13 cellular contexts compared by ENCODE assay signal in genomic region chr12:1692895-1693294, GRCh38. TPM values are rescaled to one million over a fixed set of nuclear protein-coding genes. Genes with fewer than 3 reads are reported as not detected.
A peak's percentile ranks its signal among the peaks of the same experiment; 100 is the strongest.
DNase-seq lines count a peak whose midpoint lies in the region; ATAC-seq and TF ChIP-seq lines count a peak whose summit lies in the region.
"Had no signal": no experiment of that assay in that cellular context is flagged by ENCODE, and none has a peak within 500 bp of the region (broad histone marks: within the 10 kb centered on the region; RNA-seq: fewer than 3 reads in every experiment).

No MANE protein-coding gene starts in this region.

- no peak for DNase-seq in CD4-positive, CD25-positive, alpha-beta regulatory T cell
- no peak for DNase-seq in GM23338 (ENCODE audit: low spot score)
- peak; percentile 41 for DNase-seq in SKM-1 treated with dmso at 0.1 percent for 144 hours (lab: John Stamatoyannopoulos, UW; ENCODE audit: unreplicated experiment)
- DNase-seq in naive thymus-derived CD4-positive, alpha-beta T cell = no peak
- no peak for DNase-seq in head of caudate nucleus
- no peak for DNase-seq in tibial nerve (ENCODE audit: low spot score in 2 of 2)
- no peak for DNase-seq in kidney tubule cell (ENCODE audit: low spot score)
- DNase-seq in transverse colon = no peak
- DNase-seq: activated naive CD4-positive, alpha-beta T cell treated with anti-CD3 and anti-CD28 coated beads for 36 hours; DMS153; heart left ventricle; WERI-Rb-1 had no signal

- H3F3A ChIP-seq in GM23338 (replicated peaks; ENCODE audit: low read depth) = no peaks in the 10 kb centered on the region

- no peaks in the 10 kb centered on the region for H3K9me2 ChIP-seq in GM23338 (ENCODE audit: insufficient read depth)

- no peak overlapping the region for H3K4me3 ChIP-seq in CD4-positive, CD25-positive, alpha-beta regulatory T cell (ENCODE audit: low read depth, low read length)
- H3K4me3 ChIP-seq in GM23338 (peak overlapping the region; percentile 96; the same call in 1 of the 2 replicates), tibial nerve (peak overlapping the region in 2 of 4 donors; percentile 2 to 99), transverse colon (no peak overlapping the region)
- H3K4me3 ChIP-seq in naive thymus-derived CD4-positive, alpha-beta T cell (ENCODE audit: low read length) = no peak overlapping the region

- peaks cover 41 to 72% (median 54%) of the 10 kb centered on the region in 4 donors for H3K4me1 Mint-ChIP-seq in CD4-positive, CD25-positive, alpha-beta regulatory T cell
- H3K4me1 Mint-ChIP-seq in GM23338 = peaks cover 24% of the 10 kb centered on the region
- peaks cover 44 to 81% (median 75%) of the 10 kb centered on the region in 7 donors for H3K4me1 Mint-ChIP-seq in naive thymus-derived CD4-positive, alpha-beta T cell

- 71 to 78% methylated on average over 11 of the region's 11 CpGs for WGBS in tibial nerve, 2 donors
- 65 to 72% methylated on average over 8 to 11 of the region's 11 CpGs for WGBS in transverse colon (ENCODE audit: low coverage in 1 of 2), 2 donors

- H3K79me2 ChIP-seq in GM23338 (replicated peaks; ENCODE audit: insufficient read depth) = peaks cover 65% of the 10 kb centered on the region

- peak overlapping the region; percentile 75 to 98 (median 90) for H3K4me3 Mint-ChIP-seq in CD4-positive, CD25-positive, alpha-beta regulatory T cell
- H3K4me3 Mint-ChIP-seq in GM23338 = peak overlapping the region; percentile 28; the same call in 2 of the 3 replicates
- H3K4me3 Mint-ChIP-seq in naive thymus-derived CD4-positive, alpha-beta T cell = peak overlapping the region in 7 of 10 donors; percentile 29 to 98 (median 75)

- no peak for TF ChIP-seq POLR2A in tibial nerve (IDR thresholded peaks at IDR 0.05)
- no peak for TF ChIP-seq POLR2A in transverse colon (IDR thresholded peaks at IDR 0.05)

- H3K9me3 Mint-ChIP-seq in CD4-positive, CD25-positive, alpha-beta regulatory T cell = no peaks in the 10 kb centered on the region
- no peaks in the 10 kb centered on the region for H3K9me3 Mint-ChIP-seq in GM23338
- H3K9me3 Mint-ChIP-seq in naive thymus-derived CD4-positive, alpha-beta T cell = no peaks in the 10 kb centered on the region
- H3K9me3 Mint-ChIP-seq: activated naive CD4-positive, alpha-beta T cell treated with anti-CD3 and anti-CD28 coated beads for 36 hours had no signal

- no peaks in the 10 kb centered on the region for H3K36me3 Mint-ChIP-seq in CD4-positive, CD25-positive, alpha-beta regulatory T cell
- H3K36me3 Mint-ChIP-seq in GM23338 (ENCODE audit: low read depth) = peaks cover 10% of the 10 kb centered on the region
- H3K36me3 Mint-ChIP-seq in naive thymus-derived CD4-positive, alpha-beta T cell = peaks cover 0 to 10% (median 0%) of the 10 kb centered on the region in 5 donors

- no peaks in the 10 kb centered on the region for H3K27me3 Mint-ChIP-seq in CD4-positive, CD25-positive, alpha-beta regulatory T cell
- peaks cover 11% of the 10 kb centered on the region for H3K27me3 Mint-ChIP-seq in GM23338 (ENCODE audit: insufficient read depth, low read depth, poor library complexity)
- peaks cover 0 to 2% (median 0%) of the 10 kb centered on the region in 5 donors for H3K27me3 Mint-ChIP-seq in naive thymus-derived CD4-positive, alpha-beta T cell

- H3K4me1 ChIP-seq in CD4-positive, CD25-positive, alpha-beta regulatory T cell (ENCODE audit: control insufficient read depth, insufficient read depth, low read length, poor library complexity, severe bottlenecking) = peaks cover 33% of the 10 kb centered on the region
- H3K4me1 ChIP-seq in GM23338 (ENCODE audit: insufficient read depth) (peaks cover 9% of the 10 kb centered on the region), tibial nerve (peaks cover 0 to 63% (median 12%) of the 10 kb centered on the region in 4 donors), transverse colon (peaks cover 0 to 65% (median 28%) of the 10 kb centered on the region in 4 donors)
- peaks cover 7 to 9% of the 10 kb centered on the region in 2 donors for H3K4me1 ChIP-seq in naive thymus-derived CD4-positive, alpha-beta T cell (ENCODE audit: control insufficient read depth in 2 of 2, insufficient read depth in 2 of 2, low read length in 2 of 2)

- CTCF ChIA-PET in naive thymus-derived CD4-positive, alpha-beta T cell (lab: Charles Lee) = interaction anchor here (0.6 kb wide), 1 partner anchor 696 kb away, joined by 3 read pairs; no protein-coding TSS in a partner anchor

- intact Hi-C loops in naive thymus-derived CD4-positive, alpha-beta T cell (cut with micrococcal nuclease) = loop anchor here (5.0 kb wide), 4 partner anchors 34 to 1306 kb away; partner anchors contain the start of genes CCDC77 (in 1 of the 2), KDM5A (in 1 of the 2) and RAD52 (in 1 of the 2)
- intact Hi-C loops in head of caudate nucleus (cut with DNase I) (loop anchor here (5.0 kb wide), 2 partner anchors 41 to 99 kb away; no protein-coding TSS in a partner anchor), transverse colon (cut with DNase I; ENCODE audit: low total_unique reads) (loop anchor here (10.0 kb wide), 1 partner anchor 62 kb away; no protein-coding TSS in a partner anchor)

- no peak overlapping the region for H2AFZ ChIP-seq in GM23338

- no peaks in the 10 kb centered on the region for H3K27me3 ChIP-seq in CD4-positive, CD25-positive, alpha-beta regulatory T cell (ENCODE audit: control insufficient read depth, insufficient read depth, low read length)
- H3K27me3 ChIP-seq in GM23338 (ENCODE audit: insufficient read depth) (no peaks in the 10 kb centered on the region), tibial nerve (no peaks in the 10 kb centered on the region), transverse colon (no peaks in the 10 kb centered on the region)
- no peaks in the 10 kb centered on the region for H3K27me3 ChIP-seq in naive thymus-derived CD4-positive, alpha-beta T cell (ENCODE audit: control insufficient read depth in 2 of 2, insufficient read depth in 2 of 2, low read length in 2 of 2)
- H3K27me3 ChIP-seq: heart left ventricle had no signal

- peak overlapping the region in 2 of 3 donors; percentile 69 to 88 for H3K27ac Mint-ChIP-seq in CD4-positive, CD25-positive, alpha-beta regulatory T cell
- no peak overlapping the region for H3K27ac Mint-ChIP-seq in GM23338
- H3K27ac Mint-ChIP-seq in naive thymus-derived CD4-positive, alpha-beta T cell = peak overlapping the region in 2 of 9 donors; percentile 36 to 97
- H3K27ac Mint-ChIP-seq: activated naive CD4-positive, alpha-beta T cell treated with anti-CD3 and anti-CD28 coated beads for 36 hours had no signal

- H3K27ac ChIP-seq in CD4-positive, CD25-positive, alpha-beta regulatory T cell (ENCODE audit: insufficient read depth, low read length, poor library complexity, severe bottlenecking) = no peak overlapping the region
- H3K27ac ChIP-seq in GM23338 (ENCODE audit: low read depth) (no peak overlapping the region), tibial nerve (peak overlapping the region in 2 of 4 donors; percentile 98 to 99), transverse colon (peak overlapping the region in 1 of 4 donors; percentile 100)
- H3K27ac ChIP-seq in naive thymus-derived CD4-positive, alpha-beta T cell (ENCODE audit: low read depth, low read length) = no peak overlapping the region
- H3K27ac ChIP-seq: thoracic aorta, WERI-Rb-1 had no signal

- TF ChIP-seq EP300 in tibial nerve (IDR thresholded peaks at IDR 0.05) (peak in 1 of 2 donors; percentile 6), transverse colon (IDR thresholded peaks at IDR 0.05; ENCODE audit: low read depth) (no peak)

- in situ Hi-C loops in transverse colon (cut with MboI; ENCODE audit: low pct_ligation_motif_present in 1 of 4, low pct_unique_long_range_greater_than_20kb in 1 of 4, low sequenced_read_pairs in 3 of 4) = no loop called here

- no peaks in the 10 kb centered on the region for H3K9me3 ChIP-seq in CD4-positive, CD25-positive, alpha-beta regulatory T cell (ENCODE audit: control insufficient read depth in 2 of 2, low read length in 2 of 2)
- no peaks in the 10 kb centered on the region for H3K9me3 ChIP-seq in naive thymus-derived CD4-positive, alpha-beta T cell (ENCODE audit: control insufficient read depth in 2 of 3, low read length in 3 of 3)
- no peaks in the 10 kb centered on the region for H3K9me3 ChIP-seq in tibial nerve
- no peaks in the 10 kb centered on the region for H3K9me3 ChIP-seq in transverse colon
- H3K9me3 ChIP-seq: heart left ventricle, thoracic aorta had no signal

- no peaks in the 10 kb centered on the region for H3K36me3 ChIP-seq in CD4-positive, CD25-positive, alpha-beta regulatory T cell (ENCODE audit: control insufficient read depth, insufficient read depth, low read length)
- H3K36me3 ChIP-seq in GM23338 (ENCODE audit: insufficient read depth) (no peaks in the 10 kb centered on the region), tibial nerve (no peaks in the 10 kb centered on the region), transverse colon (no peaks in the 10 kb centered on the region)
- peaks cover 0 to 5% (median 0%) of the 10 kb centered on the region in 3 experiments for H3K36me3 ChIP-seq in naive thymus-derived CD4-positive, alpha-beta T cell (ENCODE audit: control insufficient read depth in 2 of 3, insufficient read depth in 3 of 3, low read length in 3 of 3)
- H3K36me3 ChIP-seq: thoracic aorta had no signal

- peak overlapping the region; percentile 85 for H3K4me2 ChIP-seq in GM23338

- no peak for ATAC-seq in CD4-positive, CD25-positive, alpha-beta regulatory T cell (ENCODE audit: low read depth in 2 of 2)
- no peak for ATAC-seq in GM23338
- no peak for ATAC-seq in naive thymus-derived CD4-positive, alpha-beta T cell
- ATAC-seq: heart left ventricle had no signal

- H4K20me1 ChIP-seq in GM23338 (replicated peaks; ENCODE audit: insufficient read depth) = peaks cover 30% of the 10 kb centered on the region

- TF ChIP-seq CTCF in GM23338 (conservative IDR thresholded peaks at IDR 0.05; ENCODE audit: low read depth in 2 of 2) (no peak), tibial nerve (IDR thresholded peaks at IDR 0.05) (no peak), transverse colon (IDR thresholded peaks at IDR 0.05) (no peak)

- POLR2A ChIA-PET in naive thymus-derived CD4-positive, alpha-beta T cell (lab: Charles Lee) = interaction anchor here (0.6 to 1.4 kb wide), 3 partner anchors 31 to 246 kb away, joined by 3 to 4 read pairs (median 3); partner anchors contain the start of gene FBXL14

TF ChIP-seq in GM23338, 12 proteins besides CTCF, POLR2A, EP300 and RAD21 (continues in another document):
- no peak for TF ChIP-seq JUNB (IDR thresholded peaks at IDR 0.05; ENCODE audit: unreplicated experiment)
- no peak for TF ChIP-seq STAT1 (IDR thresholded peaks at IDR 0.05; ENCODE audit: unreplicated experiment)
- no peak for TF ChIP-seq NANOG (IDR thresholded peaks at IDR 0.05; ENCODE audit: borderline replicate concordance)
- TF ChIP-seq EZH2 (IDR thresholded peaks at IDR 0.05; ENCODE audit: low read depth, unreplicated experiment) = no peak

RNA-seq across cellular contexts. Expression of gene ADIPOR2, which starts 2.0 kb away (rescaled TPM):
- 26.3 TPM for total RNA-seq in CD4-positive, CD25-positive, alpha-beta regulatory T cell
- 1 to 10 TPM; 1.8 to 3.3 (median 2.5) TPM for polyA plus RNA-seq in CD4-positive, CD25-positive, alpha-beta regulatory T cell
- 36.2 and 36.3 TPM in 2 replicates for total RNA-seq in GM23338 (2014; rRNA removed; shearing (Covaris generic))
- 11.4 and 11.7 TPM in 2 replicates for polyA plus RNA-seq in GM23338 (2016; fragmentation: Nextera tagmentation; extraction: Ambion mirVana)
- 10 to 100 TPM; 19.8 to 51.4 (median 36.4) TPM for total RNA-seq in naive thymus-derived CD4-positive, alpha-beta T cell
- polyA plus RNA-seq in naive thymus-derived CD4-positive, alpha-beta T cell = 1 to 10 TPM; 2.2 to 3.3 TPM
- 100 to 1,000 TPM in 1 of 4 donors, 10 to 100 TPM in 3; 66.6 to 123 (median 72.1) TPM for total RNA-seq in tibial nerve
- total RNA-seq in transverse colon = 10 to 100 TPM; 27.9 to 74.2 (median 52.1) TPM

Comparison
In these comparisons a context has a peak if more than half of its experiments do, and no peak if none do; other contexts are left out.
1. H3K4me3 Mint-ChIP-seq: peak in every context shown above with its lines; median percentile 90 in CD4-positive, CD25-positive, alpha-beta regulatory T cell; 75 in naive thymus-derived CD4-positive, alpha-beta T cell; 28 in GM23338.